8 cellular contexts compared by ENCODE assay signal in genomic region chr2:134118279-134119116, GRCh38.
DNase-seq lines count a peak whose midpoint lies in the region; ATAC-seq, FAIRE-seq and TF ChIP-seq lines count a peak whose summit lies in the region.

No MANE protein-coding gene starts in this region.

- H3K9me3 ChIP-seq in WERI-Rb-1 (ENCODE audit: severe bottlenecking) (no peaks in the 10 kb centered on the region), kidney (ENCODE audit: control insufficient read depth in 1 of 2, low read length in 2 of 2) (no peaks in the 10 kb centered on the region)

- FAIRE-seq in bronchial epithelial cell (lab: Jason Lieb, UNC) (no peak), kidney (lab: Jason Lieb, UNC) (peak; percentile 49)

- TF ChIP-seq CTCF in WERI-Rb-1 (IDR thresholded peaks at IDR 0.05; ENCODE audit: low read depth, low read length) = peak; percentile 46
- peak; percentile 53 for TF ChIP-seq CTCF in bronchial epithelial cell (IDR thresholded peaks at IDR 0.05; ENCODE audit: insufficient read depth, low read length, severe bottlenecking)
- TF ChIP-seq CTCF in kidney (IDR thresholded peaks at IDR 0.05; ENCODE audit: borderline replicate concordance, extremely low read depth, insufficient read depth) = peak; percentile 93

- H3K36me3 ChIP-seq in WERI-Rb-1 = 0 out of 2 replicates have a peak, but pooled peaks cover 3% of the 10 kb centered on the region
- no peaks in the 10 kb centered on the region for H3K36me3 ChIP-seq in bronchial epithelial cell (ENCODE audit: control insufficient read depth, insufficient read depth, low read length)
- H3K36me3 ChIP-seq in kidney (ENCODE audit: control insufficient read depth in 1 of 2, insufficient read depth in 2 of 2, low read length in 2 of 2) = no peaks in the 10 kb centered on the region

- ATAC-seq in GM18867 (IDR thresholded peaks at IDR 0.05; ENCODE audit: unreplicated experiment) (peak; percentile 47), HG03108 (IDR thresholded peaks at IDR 0.05; ENCODE audit: unreplicated experiment) (peak; percentile 44)

- H3K27me3 ChIP-seq in WERI-Rb-1 (ENCODE audit: insufficient read depth, low read depth, severe bottlenecking) = no peaks in the 10 kb centered on the region
- H3K27me3 ChIP-seq in bronchial epithelial cell (ENCODE audit: control insufficient read depth, insufficient read depth, low read length) = no peaks in the 10 kb centered on the region

- peaks cover 0 to 15% of the 10 kb centered on the region in 2 donors for H3K4me1 ChIP-seq in kidney (ENCODE audit: control insufficient read depth in 1 of 2, insufficient read depth in 1 of 2, low read depth in 1 of 2, low read length in 2 of 2)

- H3K9ac ChIP-seq in kidney (ENCODE audit: low read length in 2 of 2) = no peak overlapping the region

- intact Hi-C loops in kidney (cut with DNase I) = loop anchor here (10.0 kb wide), 1 partner anchor 296 kb away; no protein-coding TSS in a partner anchor

- H3K27ac ChIP-seq in WERI-Rb-1 (peak overlapping the region; percentile 30; the same call in 1 of the 2 replicates), kidney (ENCODE audit: low read depth in 2 of 2, low read length in 2 of 2) (peak overlapping the region in 1 of 2 donors; percentile 25)

- DNase-seq in AG08395 (ENCODE audit: low spot score) (peak; percentile 92), NCI-H2227 (lab: John Stamatoyannopoulos, UW; ENCODE audit: unreplicated experiment) (peak; percentile 90), WERI-Rb-1 (peak; percentile 88), bronchial epithelial cell (ENCODE audit: low read depth) (peak; percentile 93), kidney (peak; percentile 89)
- DNase-seq in stimulated activated CD4-positive, alpha-beta T cell treated with anti-CD3 and anti-CD28 coated beads, Interleukin-1b, Interleukin-23, amount 100 ng/mL, for 24 hours (ENCODE audit: low read depth in 4 of 4, low spot score in 1 of 4) = peak; percentile 55 to 75 (median 70)

- H3K4me3 ChIP-seq in WERI-Rb-1 (ENCODE audit: low read depth, low read length) (peak overlapping the region; percentile 20; the same call in 1 of the 2 replicates), bronchial epithelial cell (ENCODE audit: low read depth, low read length) (no peak overlapping the region), kidney (ENCODE audit: low read length in 2 of 2) (no peak overlapping the region)
